19 cellular contexts compared by ENCODE assay signal in genomic region chr12:130179191-130179590, GRCh38. TPM values are rescaled to one million over a fixed set of nuclear protein-coding genes. Genes with fewer than 3 reads are reported as not detected.
"Had no signal": no experiment of that assay in that cellular context is flagged by ENCODE, and none has a peak within 500 bp of the region (broad histone marks: within the 10 kb centered on the region; RNA-seq: fewer than 3 reads in every experiment).

No MANE protein-coding gene starts in this region.

- H3K27me3 Mint-ChIP-seq: effector memory CD8-positive, alpha-beta T cell; stimulated activated memory B cell treated with anti-CD40 and anti-IgM and Interleukin-4, amounts not matched to agents 10 μg/mL and 1 μg/mL and 100 μg/mL, for 72 hours had no signal

- H3K4me3 Mint-ChIP-seq: effector memory CD8-positive, alpha-beta T cell; immature natural killer cell; memory B cell; natural killer cell; neural crest cell; stimulated activated memory B cell treated with anti-CD40 and anti-IgM and Interleukin-4, amounts not matched to agents 10 μg/mL and 1 μg/mL and 100 μg/mL, for 72 hours; stimulated activated naive CD8-positive, alpha-beta T cell treated with anti-CD3 and anti-CD28 coated beads, Interleukin-15, Interleukin-2, amounts not matched to agents 100 ng/mL and 50 ng/mL, for 24 hours had no signal

- ATAC-seq: effector memory CD8-positive, alpha-beta T cell; left lobe of liver; natural killer cell; sciatic nerve had no signal

- H3K4me1 Mint-ChIP-seq: immature natural killer cell; memory B cell; natural killer cell; stimulated activated memory B cell treated with anti-CD40 and anti-IgM and Interleukin-4, amounts not matched to agents 10 μg/mL and 1 μg/mL and 100 μg/mL, for 72 hours had no signal

- DNase-seq: dermis blood vessel endothelial cell; effector memory CD8-positive, alpha-beta T cell; erythroblast; hypothalamus; immature natural killer cell; natural killer cell; stimulated activated CD4-positive, alpha-beta T cell treated with anti-CD3 and anti-CD28 coated beads, Interleukin-4, amount 100 ng/mL, for 4 hours; transverse colon had no signal

- H3K9me3 Mint-ChIP-seq: immature natural killer cell had no signal

- H3K27ac Mint-ChIP-seq: effector memory CD8-positive, alpha-beta T cell; immature natural killer cell; memory B cell; natural killer cell; progenitor cell of endocrine pancreas; stimulated activated memory B cell treated with anti-CD40 and anti-IgM and Interleukin-4, amounts not matched to agents 10 μg/mL and 1 μg/mL and 100 μg/mL, for 72 hours; stimulated activated naive CD8-positive, alpha-beta T cell treated with anti-CD3 and anti-CD28 coated beads, Interleukin-15, Interleukin-2, amounts not matched to agents 100 ng/mL and 50 ng/mL, for 24 hours had no signal

- H3K36me3 Mint-ChIP-seq: immature natural killer cell; memory B cell; natural killer cell; stimulated activated memory B cell treated with anti-CD40 and anti-IgM and Interleukin-4, amounts not matched to agents 10 μg/mL and 1 μg/mL and 100 μg/mL, for 72 hours had no signal

RNA-seq across cellular contexts. Expression of gene FZD10, which starts 16.9 kb away (rescaled TPM):
- total RNA-seq: fibroblast of villous mesenchyme, left lobe of liver, liver, mononuclear cell, natural killer cell, osteoblast had no signal
